In the genomic region with DNA sequence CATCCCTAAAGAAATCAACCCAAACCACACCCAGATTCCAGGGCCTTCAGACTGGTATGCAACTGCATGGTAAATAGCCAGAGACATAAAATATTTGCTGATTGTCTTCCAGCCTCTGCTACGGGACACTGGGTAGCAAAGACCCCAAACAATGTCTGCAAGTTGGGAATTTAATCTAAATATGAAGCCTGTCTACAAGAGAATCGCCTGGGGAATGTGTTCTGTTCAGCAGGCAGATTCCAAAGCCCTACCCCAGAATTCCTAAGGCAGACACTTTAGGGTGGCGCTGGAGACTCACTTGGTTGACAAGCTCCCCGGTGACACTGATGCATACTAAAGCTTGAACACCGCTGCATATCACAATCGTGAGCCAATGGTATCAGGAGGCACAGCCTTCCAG, we compare ENCODE assay signal across 15 cellular contexts.
DNase-seq lines count a peak whose midpoint lies in the region; ATAC-seq lines count a peak whose summit lies in the region.
"Had no signal": no experiment of that assay in that cellular context is flagged by ENCODE, and none has a peak within 500 bp of the region (broad histone marks: within the 10 kb centered on the region; RNA-seq: fewer than 3 reads in every experiment).

No MANE protein-coding gene starts in this region.

- no peak overlapping the region for H3K56ac ChIP-seq in mesendoderm (ENCODE audit: low read length)

- H3K79me2 ChIP-seq in mesendoderm (ENCODE audit: control insufficient read depth, insufficient read depth, low read length), result no peaks in the 10 kb centered on the region

- H3K27ac Mint-ChIP-seq in activated CD4-positive, alpha-beta T cell treated with anti-CD3 and anti-CD28 coated beads, Interleukin-2, amount 10 ng/mL, durations not matched to agents 24 days and 14 days, result no peak overlapping the region
- H3K27ac Mint-ChIP-seq in activated CD4-positive, alpha-beta T cell treated with anti-CD3 and anti-CD28 coated beads, Interleukin-2, amount 10 ng/mL, durations not matched to agents 7 days and 5 days, result no peak overlapping the region
- no peak overlapping the region for H3K27ac Mint-ChIP-seq in effector memory CD8-positive, alpha-beta T cell
- H3K27ac Mint-ChIP-seq: CD14-positive monocyte; CD8-positive, alpha-beta T cell had no signal

- H2AK5ac ChIP-seq in mesendoderm (ENCODE audit: low read length), result no peak overlapping the region

- peak; percentile 20 for DNase-seq in activated CD4-positive, alpha-beta T cell treated with anti-CD3 and anti-CD28 coated beads, Interleukin-2, amount 10 ng/mL, durations not matched to agents 24 days and 14 days
- no peak for DNase-seq in activated CD4-positive, alpha-beta T cell treated with anti-CD3 and anti-CD28 coated beads, Interleukin-2, amount 10 ng/mL, durations not matched to agents 7 days and 5 days
- DNase-seq in NCI-H226 (peak; percentile 27), mesendoderm (peak; percentile 29), occipital lobe (lab: John Stamatoyannopoulos, UW) (no peak)
- no peak for DNase-seq in effector memory CD8-positive, alpha-beta T cell
- DNase-seq: CD8-positive, alpha-beta T cell; DMS53; GM23248; H7 had no signal

- no peak for ATAC-seq in effector memory CD8-positive, alpha-beta T cell (replicated peaks)
- no peak for ATAC-seq in HG02852 (IDR thresholded peaks at IDR 0.05; ENCODE audit: unreplicated experiment)
- ATAC-seq: CD8-positive, alpha-beta T cell; GM12878 had no signal

- no peak overlapping the region for H3K4ac ChIP-seq in mesendoderm (ENCODE audit: low read depth, low read length)

- H3K9ac ChIP-seq in mesendoderm (ENCODE audit: low read length), result no peak overlapping the region
- H3K9ac ChIP-seq: GM23248 had no signal

- H3K4me2 ChIP-seq in mesendoderm (ENCODE audit: low read length), result no peak overlapping the region

- H3K79me1 ChIP-seq in mesendoderm (ENCODE audit: low read length), result no peaks in the 10 kb centered on the region

- H3K27me3 Mint-ChIP-seq in activated CD4-positive, alpha-beta T cell treated with anti-CD3 and anti-CD28 coated beads, Interleukin-2, amount 10 ng/mL, durations not matched to agents 24 days and 14 days, result no peaks in the 10 kb centered on the region
- H3K27me3 Mint-ChIP-seq in activated CD4-positive, alpha-beta T cell treated with anti-CD3 and anti-CD28 coated beads, Interleukin-2, amount 10 ng/mL, durations not matched to agents 7 days and 5 days, result peaks cover 2% of the 10 kb centered on the region
- H3K27me3 Mint-ChIP-seq in effector memory CD8-positive, alpha-beta T cell, result no peaks in the 10 kb centered on the region

- no peak overlapping the region for H2BK15ac ChIP-seq in mesendoderm (replicated peaks; ENCODE audit: low read depth)

- peaks cover 3% of the 10 kb centered on the region for H3K4me1 Mint-ChIP-seq in activated CD4-positive, alpha-beta T cell treated with anti-CD3 and anti-CD28 coated beads, Interleukin-2, amount 10 ng/mL, durations not matched to agents 24 days and 14 days
- H3K4me1 Mint-ChIP-seq in activated CD4-positive, alpha-beta T cell treated with anti-CD3 and anti-CD28 coated beads, Interleukin-2, amount 10 ng/mL, durations not matched to agents 7 days and 5 days, result peaks cover 7% of the 10 kb centered on the region
- H3K4me1 Mint-ChIP-seq in effector memory CD8-positive, alpha-beta T cell (ENCODE audit: low read depth in 2 of 2), result peaks cover 3 to 9% of the 10 kb centered on the region in 2 donors
- H3K4me1 Mint-ChIP-seq: CD14-positive monocyte had no signal

- no peaks in the 10 kb centered on the region for H3K9me3 Mint-ChIP-seq in activated CD4-positive, alpha-beta T cell treated with anti-CD3 and anti-CD28 coated beads, Interleukin-2, amount 10 ng/mL, durations not matched to agents 24 days and 14 days
- H3K9me3 Mint-ChIP-seq in activated CD4-positive, alpha-beta T cell treated with anti-CD3 and anti-CD28 coated beads, Interleukin-2, amount 10 ng/mL, durations not matched to agents 7 days and 5 days, result peaks cover 4% of the 10 kb centered on the region
- peaks cover 0 to 1% of the 10 kb centered on the region in 2 donors for H3K9me3 Mint-ChIP-seq in effector memory CD8-positive, alpha-beta T cell
- H3K9me3 Mint-ChIP-seq: CD8-positive, alpha-beta T cell had no signal

- POLR2A ChIA-PET in activated CD4-positive, alpha-beta T cell treated with anti-CD3 and anti-CD28 coated beads, Interleukin-2, amount 10 ng/mL, durations not matched to agents 7 days and 5 days (lab: Charles Lee), result no interaction called here

- H4K8ac ChIP-seq in mesendoderm (ENCODE audit: low read depth, low read length), result no peak overlapping the region

- no peak overlapping the region for H2BK120ac ChIP-seq in mesendoderm (ENCODE audit: low read depth, low read length)

- H3K4me3 Mint-ChIP-seq in activated CD4-positive, alpha-beta T cell treated with anti-CD3 and anti-CD28 coated beads, Interleukin-2, amount 10 ng/mL, durations not matched to agents 24 days and 14 days, result no peak overlapping the region
- no peak overlapping the region for H3K4me3 Mint-ChIP-seq in activated CD4-positive, alpha-beta T cell treated with anti-CD3 and anti-CD28 coated beads, Interleukin-2, amount 10 ng/mL, durations not matched to agents 7 days and 5 days
- no peak overlapping the region for H3K4me3 Mint-ChIP-seq in effector memory CD8-positive, alpha-beta T cell
- H3K4me3 Mint-ChIP-seq: CD14-positive monocyte; CD8-positive, alpha-beta T cell had no signal

- no peaks in the 10 kb centered on the region for H3K36me3 Mint-ChIP-seq in activated CD4-positive, alpha-beta T cell treated with anti-CD3 and anti-CD28 coated beads, Interleukin-2, amount 10 ng/mL, durations not matched to agents 24 days and 14 days (ENCODE audit: low read depth)
- no peaks in the 10 kb centered on the region for H3K36me3 Mint-ChIP-seq in activated CD4-positive, alpha-beta T cell treated with anti-CD3 and anti-CD28 coated beads, Interleukin-2, amount 10 ng/mL, durations not matched to agents 7 days and 5 days (ENCODE audit: low read depth)
- no peaks in the 10 kb centered on the region for H3K36me3 Mint-ChIP-seq in effector memory CD8-positive, alpha-beta T cell (ENCODE audit: insufficient read depth)
- H3K36me3 Mint-ChIP-seq: CD14-positive monocyte; CD8-positive, alpha-beta T cell had no signal

- no peak overlapping the region for H3K4me3 ChIP-seq in mesendoderm (ENCODE audit: low read length)
- H3K4me3 ChIP-seq: GM12878, GM23248 had no signal

- H3K27me3 ChIP-seq in mesendoderm (ENCODE audit: insufficient read depth, low read length, poor library complexity), result no peaks in the 10 kb centered on the region

- H3K18ac ChIP-seq in mesendoderm (ENCODE audit: low read length), result no peak overlapping the region

- H3K36me3 ChIP-seq in mesendoderm (ENCODE audit: control insufficient read depth, insufficient read depth, low read length), result no peaks in the 10 kb centered on the region

- intact Hi-C loops in activated CD4-positive, alpha-beta T cell treated with anti-CD3 and anti-CD28 coated beads, Interleukin-2, amount 10 ng/mL, durations not matched to agents 24 days and 14 days (cut with micrococcal nuclease), result no loop called here

- no peaks in the 10 kb centered on the region for H3K4me1 ChIP-seq in mesendoderm (ENCODE audit: control insufficient read depth, low read depth, low read length)
- H3K4me1 ChIP-seq: Caco-2 had no signal

- no peak overlapping the region for H3K23ac ChIP-seq in mesendoderm (ENCODE audit: low read length)

- no peak overlapping the region for H2BK5ac ChIP-seq in mesendoderm (ENCODE audit: low read length)

- H4K5ac ChIP-seq in mesendoderm (ENCODE audit: low read length), result no peak overlapping the region

- CTCF ChIA-PET in activated CD4-positive, alpha-beta T cell treated with anti-CD3 and anti-CD28 coated beads, Interleukin-2, amount 10 ng/mL, durations not matched to agents 7 days and 5 days (lab: Charles Lee), result no interaction called here

- no CpG with 5 or more reads among the region's 6 CpGs for WGBS in mesendoderm (ENCODE audit: extremely low coverage, insufficient coverage, low lambda C conversion rate)

- H3K27ac ChIP-seq in mesendoderm (ENCODE audit: low read depth, low read length), result no peak overlapping the region
- H3K27ac ChIP-seq: 22Rv1, GM23248 had no signal

Comparison
In these comparisons a context has a peak if more than half of its experiments do, and no peak if none do; other contexts are left out.
1. DNase-seq: peak in activated CD4-positive, alpha-beta T cell treated with anti-CD3 and anti-CD28 coated beads, Interleukin-2, amount 10 ng/mL, durations not matched to agents 24 days and 14 days (single experiment), NCI-H226 (single experiment) and mesendoderm (single experiment); none in activated CD4-positive, alpha-beta T cell treated with anti-CD3 and anti-CD28 coated beads, Interleukin-2, amount 10 ng/mL, durations not matched to agents 7 days and 5 days (single experiment), occipital lobe (single experiment) and effector memory CD8-positive, alpha-beta T cell (0 of 3).